ENCODE assay signal across 8 cellular contexts in genomic region chr9:85941966-85942912, GRCh38. TPM values are rescaled to one million over a fixed set of nuclear protein-coding genes. Genes with fewer than 3 reads are reported as not detected.
DNase-seq lines count a peak whose midpoint lies in the region; ATAC-seq and TF ChIP-seq lines count a peak whose summit lies in the region.

No MANE protein-coding gene starts in this region.

- H3K36me3 Mint-ChIP-seq in natural killer cell, result no peaks in the 10 kb centered on the region

- H3K36me3 ChIP-seq in heart right ventricle (peaks cover 0 to 48% (median 0%) of the 10 kb centered on the region in 9 donors), vagina (no peaks in the 10 kb centered on the region)

- H3K27ac ChIP-seq in heart right ventricle (peak overlapping the region; percentile 84 to 98 (median 96)), vagina (peak overlapping the region; percentile 96)

- H3K4me1 ChIP-seq in heart right ventricle, result peaks cover 2 to 40% (median 33%) of the 10 kb centered on the region in 9 donors
- H3K4me1 ChIP-seq in vagina, result peaks cover 31% of the 10 kb centered on the region

- TF ChIP-seq CTCF in heart right ventricle (IDR thresholded peaks at IDR 0.05) (no peak), astrocyte of the cerebellum (IDR thresholded peaks at IDR 0.05; ENCODE audit: low read depth, low read length, missing control alignments) (no peak), lower leg skin (IDR thresholded peaks at IDR 0.05) (no peak), vagina (IDR thresholded peaks at IDR 0.05) (no peak), natural killer cell (IDR thresholded peaks at IDR 0.05) (no peak)

- TF ChIP-seq POLR2A in lower leg skin (IDR thresholded peaks at IDR 0.05) (no peak), vagina (IDR thresholded peaks at IDR 0.05) (no peak)

- no peak overlapping the region for H3K4me3 Mint-ChIP-seq in natural killer cell

- ATAC-seq in heart right ventricle, result no peak
- no peak for ATAC-seq in natural killer cell

- peak overlapping the region in 1 of 2 donors; percentile 98 for H3K27ac Mint-ChIP-seq in natural killer cell

- intact Hi-C loops in heart right ventricle (cut with DNase I) (no loop called here), cardiac septum (cut with DNase I) (no loop called here), lower leg skin (cut with DNase I; ENCODE audit: low total_unique reads) (no loop called here), vagina (cut with DNase I) (no loop called here), natural killer cell (cut with micrococcal nuclease) (loop anchor here (2.0 to 5.0 kb wide), 3 partner anchors 225 to 395 kb away; partner anchors contain the start of gene ISCA1)

- DNase-seq in heart right ventricle, result no peak
- no peak for DNase-seq in cardiac septum (ENCODE audit: low spot score)
- no peak for DNase-seq in astrocyte of the cerebellum (ENCODE audit: low read depth)
- DNase-seq in lower leg skin (ENCODE audit: low spot score in 2 of 2), result no peak
- DNase-seq in vagina (ENCODE audit: extremely low spot score in 2 of 2), result no peak
- no peak for DNase-seq in HuH-7.5 (ENCODE audit: low spot score)
- no peak for DNase-seq in NCI-H2196 treated with DMSO at 0.1 percent for 48 hours (lab: John Stamatoyannopoulos, UW; ENCODE audit: unreplicated experiment)
- no peak for DNase-seq in natural killer cell

- H3K27me3 ChIP-seq in heart right ventricle, result no peaks in the 10 kb centered on the region
- H3K27me3 ChIP-seq in vagina, result no peaks in the 10 kb centered on the region

- H3K9me3 Mint-ChIP-seq in natural killer cell, result no peaks in the 10 kb centered on the region

- in situ Hi-C loops in astrocyte of the cerebellum (cut with HindIII; ENCODE audit: low sequenced_read_pairs), result no loop called here

- no peaks in the 10 kb centered on the region for H3K27me3 Mint-ChIP-seq in natural killer cell (ENCODE audit: low read depth in 2 of 2)

- WGBS in heart right ventricle, 2 donors, result 47 to 48% methylated on average over 8 of the region's 8 CpGs
- whole genome bisulfite sequencing in lower leg skin, 2 donors, result 40% methylated on average over 8 of the region's 8 CpGs

- H3K9me3 ChIP-seq in heart right ventricle, result no peaks in the 10 kb centered on the region
- no peaks in the 10 kb centered on the region for H3K9me3 ChIP-seq in vagina

- peaks cover 12 to 26% of the 10 kb centered on the region in 2 donors for H3K4me1 Mint-ChIP-seq in natural killer cell

- H3K4me3 ChIP-seq in heart right ventricle (peak overlapping the region; percentile 67 to 99 (median 92)), astrocyte of the cerebellum (ENCODE audit: low read depth, low read length) (peak overlapping the region; percentile 79), lower leg skin (ENCODE audit: low read depth, poor library complexity, severe bottlenecking) (peak overlapping the region; percentile 85), vagina (peak overlapping the region; percentile 72 to 97)

RNA-seq across cellular contexts. Expression of gene NAA35, which starts 1.3 kb away (rescaled TPM):
- total RNA-seq in heart right ventricle (10 to 100 TPM; 16.4 to 21.2 (median 18.4) TPM), cardiac septum (21.0 TPM), lower leg skin (10 to 100 TPM; 11.4 to 15.2 (median 12.3) TPM), vagina (20.1 TPM), natural killer cell (10 to 100 TPM; 19.9 to 27.6 (median 21.0) TPM)
- 1 to 10 TPM; 3.8 to 6.6 TPM for polyA plus RNA-seq in heart right ventricle
